ENCODE assay signal across 10 cellular contexts in genomic region chr16:30381351-30382041, GRCh38. TPM values are rescaled to one million over a fixed set of nuclear protein-coding genes. Genes with fewer than 3 reads are reported as not detected.
A peak's percentile ranks its signal among the peaks of the same experiment; 100 is the strongest.
DNase-seq lines count a peak whose midpoint lies in the region; ATAC-seq and TF ChIP-seq lines count a peak whose summit lies in the region.
"Had no signal": no experiment of that assay in that cellular context is flagged by ENCODE, and none has a peak within 500 bp of the region (broad histone marks: within the 10 kb centered on the region; RNA-seq: fewer than 3 reads in every experiment).

No MANE protein-coding gene starts in this region.

- no peak overlapping the region for H3K4ac ChIP-seq in H9 (ENCODE audit: low read depth, low read length)

- H4K5ac ChIP-seq in H9 (ENCODE audit: insufficient read length, low read depth, low read length) = no peak overlapping the region

- no peaks in the 10 kb centered on the region for H3K79me1 ChIP-seq in H9 (ENCODE audit: insufficient read depth, low read depth, low read length, poor library complexity, severe bottlenecking)

- ATAC-seq in CD4-positive, CD25-positive, alpha-beta regulatory T cell (ENCODE audit: low read depth in 2 of 2) = no peak
- ATAC-seq in activated CD8-positive, alpha-beta T cell treated with anti-CD3 and anti-CD28 coated beads for 36 hours = no peak
- ATAC-seq in naive B cell (ENCODE audit: low read depth in 2 of 2) (no peak), HG03175 (IDR thresholded peaks at IDR 0.05; ENCODE audit: unreplicated experiment) (no peak), GM21576 (IDR thresholded peaks at IDR 0.05; ENCODE audit: unreplicated experiment) (no peak)

- no peak overlapping the region for H2BK120ac ChIP-seq in H9 (ENCODE audit: low read depth, low read length, poor library complexity, severe bottlenecking)

- peak overlapping the region; percentile 92 to 100 (median 100) for H3K27ac Mint-ChIP-seq in CD4-positive, CD25-positive, alpha-beta regulatory T cell
- H3K27ac Mint-ChIP-seq in H9 (peak overlapping the region in 2 of 3 experiments; percentile 68 to 80; a peak in 3 of 7 replicates), naive B cell (peak overlapping the region; percentile 58 to 100 (median 85))
- H3K27ac Mint-ChIP-seq in activated CD8-positive, alpha-beta T cell treated with anti-CD3 and anti-CD28 coated beads for 36 hours = peak overlapping the region; percentile 98

- no peaks in the 10 kb centered on the region for H3K79me2 ChIP-seq in H9 (ENCODE audit: insufficient read depth, low read length)

- no peak overlapping the region for H3K14ac ChIP-seq in H9 (ENCODE audit: insufficient read depth, low read length)

- H3K23ac ChIP-seq in H9 (ENCODE audit: insufficient read length, low read depth, low read length) = no peak overlapping the region

- H3K27me3 Mint-ChIP-seq in CD4-positive, CD25-positive, alpha-beta regulatory T cell = peaks cover 9% of the 10 kb centered on the region
- no peaks in the 10 kb centered on the region; the same call in 1 of the 2 replicates for H3K27me3 Mint-ChIP-seq in H9 (ENCODE audit: low read depth)
- H3K27me3 Mint-ChIP-seq in activated CD8-positive, alpha-beta T cell treated with anti-CD3 and anti-CD28 coated beads for 36 hours = no peaks in the 10 kb centered on the region
- no peaks in the 10 kb centered on the region for H3K27me3 Mint-ChIP-seq in naive B cell

- no peak overlapping the region for H2BK15ac ChIP-seq in H9 (ENCODE audit: low read depth, low read length)

- H3K9ac ChIP-seq in H9 (ENCODE audit: extremely low read depth, insufficient read length, low read length) = no peak overlapping the region
- H3K9ac ChIP-seq: KMS-11 had no signal

- no peak overlapping the region for H3K4me2 ChIP-seq in H9 (ENCODE audit: insufficient read depth, insufficient read length, low read length)
- H3K4me2 ChIP-seq: KMS-11 had no signal

- H3K9me3 Mint-ChIP-seq in CD4-positive, CD25-positive, alpha-beta regulatory T cell = peaks cover 0 to 2% (median 0%) of the 10 kb centered on the region in 7 donors
- peaks cover 0 to 2% of the 10 kb centered on the region in 2 experiments; a peak in 2 of 5 replicates for H3K9me3 Mint-ChIP-seq in H9
- no peaks in the 10 kb centered on the region for H3K9me3 Mint-ChIP-seq in activated CD8-positive, alpha-beta T cell treated with anti-CD3 and anti-CD28 coated beads for 36 hours
- H3K9me3 Mint-ChIP-seq in naive B cell = no peaks in the 10 kb centered on the region

- H4K8ac ChIP-seq in H9 (replicated peaks; ENCODE audit: insufficient read length, low read depth, low read length) = no peak overlapping the region

- no peak overlapping the region for H3T11ph ChIP-seq in H9 (ENCODE audit: low read length)

- no peaks in the 10 kb centered on the region for H3K9me3 ChIP-seq in CD4-positive, CD25-positive, alpha-beta regulatory T cell (ENCODE audit: control insufficient read depth in 2 of 2, low read length in 2 of 2)
- no peaks in the 10 kb centered on the region for H3K9me3 ChIP-seq in H9 (ENCODE audit: control insufficient read depth, low read depth, low read length)

- no peaks in the 10 kb centered on the region for H3K27me3 ChIP-seq in CD4-positive, CD25-positive, alpha-beta regulatory T cell (ENCODE audit: control insufficient read depth, insufficient read depth, low read length)
- no peaks in the 10 kb centered on the region for H3K27me3 ChIP-seq in H9 (ENCODE audit: insufficient read depth, low read length)

- peaks cover 0 to 78% (median 39%) of the 10 kb centered on the region in 4 donors for H3K4me1 Mint-ChIP-seq in CD4-positive, CD25-positive, alpha-beta regulatory T cell
- peaks cover 16 to 26% of the 10 kb centered on the region in 2 experiments for H3K4me1 Mint-ChIP-seq in H9
- H3K4me1 Mint-ChIP-seq in activated CD8-positive, alpha-beta T cell treated with anti-CD3 and anti-CD28 coated beads for 36 hours (ENCODE audit: low read depth) = peaks cover 43% of the 10 kb centered on the region
- peaks cover 45 to 63% (median 58%) of the 10 kb centered on the region in 3 donors for H3K4me1 Mint-ChIP-seq in naive B cell

- H3K23me2 ChIP-seq in H9 (ENCODE audit: insufficient read length, low read depth, low read length, poor library complexity, severe bottlenecking) = peaks cover 13% of the 10 kb centered on the region

- H2BK20ac ChIP-seq in H9 (ENCODE audit: low read depth, low read length, poor library complexity, severe bottlenecking) = no peak overlapping the region

- no peak overlapping the region for H2AK5ac ChIP-seq in H9 (ENCODE audit: insufficient read length, low read length)

- H2AFZ ChIP-seq in H9 (ENCODE audit: low read length) = no peak overlapping the region

- CTCF ChIA-PET in activated CD8-positive, alpha-beta T cell treated with anti-CD3 and anti-CD28 coated beads for 36 hours (lab: Charles Lee) = interaction anchor here (4.8 to 5.2 kb wide), 2 partner anchors 15 to 27 kb away, joined by 30 to 43 read pairs; partner anchors contain the start of genes ZNF48 and ZNF771

- intact Hi-C loops in activated CD8-positive, alpha-beta T cell treated with anti-CD3 and anti-CD28 coated beads for 36 hours (cut with micrococcal nuclease) = no loop called here

- no peak overlapping the region for H2BK5ac ChIP-seq in H9 (ENCODE audit: insufficient read length, low read length)

- no peaks in the 10 kb centered on the region for H4K20me1 ChIP-seq in H9 (ENCODE audit: control insufficient read depth, insufficient read depth, insufficient read length)

- no peak overlapping the region for H4K91ac ChIP-seq in H9 (ENCODE audit: insufficient read length, low read depth, low read length)

- H3K36me3 Mint-ChIP-seq in CD4-positive, CD25-positive, alpha-beta regulatory T cell = peaks cover 4% of the 10 kb centered on the region
- peaks cover 2 to 4% (median 2%) of the 10 kb centered on the region in 3 experiments; a peak in 4 of 7 replicates for H3K36me3 Mint-ChIP-seq in H9 (ENCODE audit: insufficient read depth in 1 of 3, low read depth in 3 of 3)
- peaks cover 34% of the 10 kb centered on the region for H3K36me3 Mint-ChIP-seq in activated CD8-positive, alpha-beta T cell treated with anti-CD3 and anti-CD28 coated beads for 36 hours (ENCODE audit: low read depth)
- no peaks in the 10 kb centered on the region for H3K36me3 Mint-ChIP-seq in naive B cell

- no peak for TF ChIP-seq CTCF in H9 (conservative IDR thresholded peaks at IDR 0.05)
- no peak for TF ChIP-seq CTCF in activated CD8-positive, alpha-beta T cell treated with anti-CD3 and anti-CD28 coated beads for 36 hours (IDR thresholded peaks at IDR 0.05)

- peak overlapping the region; percentile 94 to 98 (median 96) for H3K4me3 Mint-ChIP-seq in CD4-positive, CD25-positive, alpha-beta regulatory T cell
- H3K4me3 Mint-ChIP-seq in H9 (peak overlapping the region in 1 of 2 experiments; percentile 18; a peak in 2 of 5 replicates), naive B cell (peak overlapping the region; percentile 83 to 94 (median 92))
- H3K4me3 Mint-ChIP-seq in activated CD8-positive, alpha-beta T cell treated with anti-CD3 and anti-CD28 coated beads for 36 hours = peak overlapping the region; percentile 84

- peak overlapping the region; percentile 82 for H3K4me3 ChIP-seq in CD4-positive, CD25-positive, alpha-beta regulatory T cell (ENCODE audit: low read depth, low read length)

- H3K36me3 ChIP-seq in CD4-positive, CD25-positive, alpha-beta regulatory T cell (ENCODE audit: control insufficient read depth, insufficient read depth, low read length) = no peaks in the 10 kb centered on the region

- POLR2A ChIA-PET in activated CD8-positive, alpha-beta T cell treated with anti-CD3 and anti-CD28 coated beads for 36 hours (lab: Charles Lee) = interaction anchor here (1.0 to 3.3 kb wide), 4 partner anchors 11 to 26 kb away, joined by 3 to 14 read pairs (median 7); partner anchors contain the start of genes CD2BP2 and ZNF48

- no CpG with 5 or more reads among the region's 10 CpGs for WGBS in H9 (ENCODE audit: extremely low coverage, insufficient read length, low lambda C conversion rate)

- H3K27ac ChIP-seq in CD4-positive, CD25-positive, alpha-beta regulatory T cell (ENCODE audit: insufficient read depth, low read length, poor library complexity, severe bottlenecking) = peak overlapping the region; percentile 100
- H3K27ac ChIP-seq in H9 (ENCODE audit: insufficient read length, low read depth, low read length) = no peak overlapping the region
- H3K27ac ChIP-seq: KMS-11 had no signal

- H2BK12ac ChIP-seq in H9 (ENCODE audit: insufficient read length, low read depth, low read length) = no peak overlapping the region

- H3K4me1 ChIP-seq in CD4-positive, CD25-positive, alpha-beta regulatory T cell (ENCODE audit: control insufficient read depth, insufficient read depth, low read length, poor library complexity, severe bottlenecking) = peaks cover 73% of the 10 kb centered on the region
- H3K4me1 ChIP-seq in H9 (ENCODE audit: insufficient read depth, low read length) = no peaks in the 10 kb centered on the region; the same call in 1 of the 2 replicates

- no peak overlapping the region for H3K56ac ChIP-seq in H9 (ENCODE audit: insufficient read length, low read depth, low read length)

- DNase-seq in CD4-positive, CD25-positive, alpha-beta regulatory T cell = peak in 1 of 3 donors; percentile 62
- DNase-seq in H9 (no peak), naive B cell (no peak), AG20443 (ENCODE audit: low spot score) (no peak), mucosa of gallbladder (ENCODE audit: low spot score) (no peak)
- DNase-seq in activated CD8-positive, alpha-beta T cell treated with anti-CD3 and anti-CD28 coated beads for 36 hours = peak; percentile 62
- DNase-seq: DMS79 had no signal

- no peak overlapping the region for H3K18ac ChIP-seq in H9 (ENCODE audit: insufficient read length, low read depth, low read length)

RNA-seq across cellular contexts. Expression of gene SEPTIN1, which starts 0.9 kb away (rescaled TPM):
- total RNA-seq in CD4-positive, CD25-positive, alpha-beta regulatory T cell = 198 TPM
- polyA plus RNA-seq in CD4-positive, CD25-positive, alpha-beta regulatory T cell = 100 to 1,000 TPM; 157 to 205 (median 170) TPM
- total RNA-seq in H9 (2021) (1.4 and 2.5 TPM in 2 replicates), mucosa of gallbladder (11.5 TPM)
- 100 to 1,000 TPM; 163 to 169 TPM for total RNA-seq in activated CD8-positive, alpha-beta T cell treated with anti-CD3 and anti-CD28 coated beads for 36 hours
- polyA plus RNA-seq in naive B cell (ENCODE audit: low read depth in 6 of 6) = 100 to 1,000 TPM; 102 to 145 (median 112) TPM

RNA-seq across cellular contexts. Expression of gene MYL11, which starts 6.9 kb away (rescaled TPM):
- total RNA-seq in CD4-positive, CD25-positive, alpha-beta regulatory T cell = 4.1 TPM
- polyA plus RNA-seq in CD4-positive, CD25-positive, alpha-beta regulatory T cell = 1 to 10 TPM in 1 of 4 donors, not detected in 3; 1.7 TPM
- total RNA-seq in H9 (2021) (0.70 and 1.4 TPM in 2 replicates), mucosa of gallbladder (1.3 TPM)
- 1 to 10 TPM in 1 of 2 experiments, under 1 TPM in 1; 0.87 to 1.2 TPM for total RNA-seq in activated CD8-positive, alpha-beta T cell treated with anti-CD3 and anti-CD28 coated beads for 36 hours
- polyA plus RNA-seq in naive B cell (ENCODE audit: low read depth in 6 of 6) = not detected

RNA-seq across cellular contexts. Expression of gene TBC1D10B, which starts 11.2 kb away (rescaled TPM):
- 32.2 TPM for total RNA-seq in CD4-positive, CD25-positive, alpha-beta regulatory T cell
- 10 to 100 TPM in 1 of 4 donors, 1 to 10 TPM in 3; 7.1 to 11.7 (median 8.2) TPM for polyA plus RNA-seq in CD4-positive, CD25-positive, alpha-beta regulatory T cell
- total RNA-seq in H9 (2021) (25.6 and 25.8 TPM in 2 replicates), mucosa of gallbladder (60.6 TPM)
- 10 to 100 TPM; 39.7 to 41.3 TPM for total RNA-seq in activated CD8-positive, alpha-beta T cell treated with anti-CD3 and anti-CD28 coated beads for 36 hours
- polyA plus RNA-seq in naive B cell (ENCODE audit: low read depth in 6 of 6) = 10 to 100 TPM in 3 of 6 donors, 1 to 10 TPM in 3; 6.2 to 16.9 (median 9.7) TPM

RNA-seq across cellular contexts. Expression of gene ZNF48, which starts 13.7 kb away (rescaled TPM):
- 6.0 TPM for total RNA-seq in CD4-positive, CD25-positive, alpha-beta regulatory T cell
- 1 to 10 TPM; 4.5 to 8.0 (median 6.7) TPM for polyA plus RNA-seq in CD4-positive, CD25-positive, alpha-beta regulatory T cell
- total RNA-seq in H9 (2021) = 57.3 and 61.2 TPM in 2 replicates
- 10 to 100 TPM; 10.4 to 10.9 TPM for total RNA-seq in activated CD8-positive, alpha-beta T cell treated with anti-CD3 and anti-CD28 coated beads for 36 hours
- polyA plus RNA-seq in naive B cell (ENCODE audit: low read depth in 6 of 6) = 1 to 10 TPM; 3.4 to 9.9 (median 7.0) TPM
- 11.8 TPM for total RNA-seq in mucosa of gallbladder

RNA-seq across cellular contexts. Expression of gene ZNF771, which starts 25.9 kb away (rescaled TPM):
- total RNA-seq in CD4-positive, CD25-positive, alpha-beta regulatory T cell = 2.3 TPM
- polyA plus RNA-seq in CD4-positive, CD25-positive, alpha-beta regulatory T cell = 1 to 10 TPM; 1.7 to 3.8 (median 3.3) TPM
- total RNA-seq in H9 (2021) (9.7 and 10.5 TPM in 2 replicates), mucosa of gallbladder (21.9 TPM)
- 1 to 10 TPM; 5.4 to 6.6 TPM for total RNA-seq in activated CD8-positive, alpha-beta T cell treated with anti-CD3 and anti-CD28 coated beads for 36 hours
- polyA plus RNA-seq in naive B cell (ENCODE audit: low read depth in 6 of 6) = 1 to 10 TPM in 5 of 6 donors, not detected in 1; 1.7 to 5.0 (median 2.3) TPM

Comparison
In these comparisons a context has a peak if more than half of its experiments do, and no peak if none do; other contexts are left out.
1. RNA of gene SEPTIN1, which starts 0.9 kb away (total RNA-seq): 198 TPM in CD4-positive, CD25-positive, alpha-beta regulatory T cell (single experiment) and 163 to 169 TPM in activated CD8-positive, alpha-beta T cell treated with anti-CD3 and anti-CD28 coated beads for 36 hours; 11.5 TPM in mucosa of gallbladder (single experiment) and 1.4 to 2.5 TPM in H9; every median in the first group is over 10 times any median in the second.
2. Peak in every context shown above with its lines, with median percentiles within 50 percentile points of each other: H3K27ac Mint-ChIP-seq.